Comparison of ENCODE assay signal across 11 cellular contexts in the genomic region with DNA sequence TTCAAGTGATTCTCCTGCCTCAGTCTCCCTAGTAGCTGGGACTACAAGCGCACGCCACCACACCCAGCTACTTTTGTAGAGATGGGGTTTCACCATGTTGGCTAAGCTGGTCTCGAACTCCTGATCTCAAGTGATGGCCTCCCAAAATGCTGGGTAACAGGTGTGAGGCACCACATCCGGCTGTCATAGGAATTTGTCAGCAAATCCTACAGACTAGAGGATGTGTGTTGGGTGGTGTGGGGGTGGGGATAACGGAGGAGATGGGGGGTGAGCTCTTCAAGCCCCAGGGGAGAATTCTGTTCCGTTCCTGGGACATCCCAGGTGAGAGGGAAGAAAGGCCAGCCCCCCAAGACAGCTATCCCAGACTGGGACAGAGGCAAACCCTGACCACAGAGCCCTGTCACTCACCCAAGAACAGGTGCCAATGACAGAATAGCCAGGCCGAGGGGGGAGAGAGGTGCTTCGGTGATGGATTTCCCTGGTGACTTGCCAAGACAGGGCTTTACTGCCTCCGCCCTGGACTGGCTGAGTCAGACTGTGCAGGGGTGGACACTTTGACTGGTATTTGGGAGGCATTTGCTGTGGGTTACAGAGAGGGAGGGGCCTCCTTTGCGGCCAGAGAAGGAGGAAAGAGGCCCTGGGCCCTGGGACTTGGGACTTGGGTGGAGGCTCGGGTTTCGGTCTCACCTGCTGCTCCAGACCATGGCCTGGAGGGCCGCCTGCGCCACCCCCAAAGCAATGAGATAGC. TPM values are rescaled to one million over a fixed set of nuclear protein-coding genes. Genes with fewer than 3 reads are reported as not detected.
A peak's percentile ranks its signal among the peaks of the same experiment; 100 is the strongest.
DNase-seq lines count a peak whose midpoint lies in the region; ATAC-seq, FAIRE-seq and TF ChIP-seq lines count a peak whose summit lies in the region.
"Had no signal": no experiment of that assay in that cellular context is flagged by ENCODE, and none has a peak within 500 bp of the region (broad histone marks: within the 10 kb centered on the region; RNA-seq: fewer than 3 reads in every experiment).

No MANE protein-coding gene starts in this region.

- peaks cover 8% of the 10 kb centered on the region for H3K9me3 Mint-ChIP-seq in astrocyte (ENCODE audit: unreplicated experiment)

- TF ChIP-seq CTCF in astrocyte (IDR thresholded peaks at IDR 0.05; ENCODE audit: insufficient read depth, low read depth, low read length) (no peak), mucosa of descending colon (IDR thresholded peaks at IDR 0.05) (no peak)

- peaks cover 8% of the 10 kb centered on the region for H3K4me1 Mint-ChIP-seq in astrocyte (ENCODE audit: low read depth, unreplicated experiment)

- H3K27me3 ChIP-seq in astrocyte (ENCODE audit: insufficient read depth, low read length) = peaks cover 27% of the 10 kb centered on the region
- H3K27me3 ChIP-seq: testis had no signal

- H3K4me3 Mint-ChIP-seq in astrocyte (ENCODE audit: unreplicated experiment) = no peak overlapping the region
- H3K4me3 Mint-ChIP-seq: activated naive CD8-positive, alpha-beta T cell had no signal

- no peak for FAIRE-seq in astrocyte (lab: Jason Lieb, UNC)

- peaks cover 68% of the 10 kb centered on the region for H3K27me3 Mint-ChIP-seq in astrocyte (ENCODE audit: low read depth, unreplicated experiment)

- H3K4me3 ChIP-seq in astrocyte (ENCODE audit: insufficient read depth, low read depth, low read length) = no peak overlapping the region
- H3K4me3 ChIP-seq in mucosa of descending colon = no peak overlapping the region
- H3K4me3 ChIP-seq: testis had no signal

- no peaks in the 10 kb centered on the region for H3K79me2 ChIP-seq in astrocyte (ENCODE audit: insufficient read depth, low read length)

- H3K36me3 Mint-ChIP-seq in astrocyte (ENCODE audit: low read depth, unreplicated experiment) = no peaks in the 10 kb centered on the region

- H2AFZ ChIP-seq in astrocyte (ENCODE audit: low read depth, low read length) = no peak overlapping the region

- no peak overlapping the region for H3K9ac ChIP-seq in astrocyte (ENCODE audit: low read length)

- H3K27ac Mint-ChIP-seq in astrocyte (ENCODE audit: unreplicated experiment) = no peak overlapping the region
- H3K27ac Mint-ChIP-seq: activated naive CD8-positive, alpha-beta T cell; H9 had no signal

- ATAC-seq in mucosa of descending colon = peak; percentile 74
- no peak for ATAC-seq in GM21447 (IDR thresholded peaks at IDR 0.05; ENCODE audit: unreplicated experiment)
- ATAC-seq in GM19395 (IDR thresholded peaks at IDR 0.05; ENCODE audit: unreplicated experiment) = no peak

- H3K4me1 ChIP-seq in astrocyte (ENCODE audit: insufficient read depth, low read length) = no peaks in the 10 kb centered on the region
- H3K4me1 ChIP-seq in mucosa of descending colon (ENCODE audit: low read depth) = peaks cover 15% of the 10 kb centered on the region

- DNase-seq in COLO829 (ENCODE audit: low spot score) = peak; percentile 42
- peak in 65 of 76 experiments; percentile 8 to 88 (median 59) for DNase-seq in HUDEP-2 (lab: John Stamatoyannopoulos, UW; ENCODE audit: unreplicated experiment in 76 of 76)
- DNase-seq in astrocyte (ENCODE audit: low read depth) = peak; percentile 66
- peak; percentile 80 to 82 (median 81) for DNase-seq in mucosa of descending colon
- no peak for DNase-seq in GF-D8 (lab: John Stamatoyannopoulos, UW)
- no peak for DNase-seq in NCI-H1436 (lab: John Stamatoyannopoulos, UW)
- DNase-seq: H9, testis had no signal

- H3K36me3 ChIP-seq in astrocyte (ENCODE audit: insufficient read depth, low read length) (no peaks in the 10 kb centered on the region), mucosa of descending colon (ENCODE audit: low read depth) (no peaks in the 10 kb centered on the region)

- H3K9me3 ChIP-seq in astrocyte (ENCODE audit: insufficient read depth, low read depth, low read length) (no peaks in the 10 kb centered on the region), mucosa of descending colon (no peaks in the 10 kb centered on the region)
- H3K9me3 ChIP-seq: testis had no signal

- H3K27ac ChIP-seq in astrocyte (ENCODE audit: low read depth, low read length) = no peak overlapping the region
- H3K27ac ChIP-seq: testis had no signal

- H3K4me2 ChIP-seq in astrocyte (ENCODE audit: low read length) = no peak overlapping the region

- intact Hi-C loops in mucosa of descending colon (cut with DNase I, micrococcal nuclease) = no loop called here

- no peaks in the 10 kb centered on the region for H4K20me1 ChIP-seq in astrocyte (ENCODE audit: insufficient read depth, low read length)

RNA-seq across cellular contexts. Expression of a gene that starts 4.7 kb away (rescaled TPM):
- total RNA-seq in astrocyte (7.6 and 9.2 TPM in 2 replicates), mucosa of descending colon (10 to 100 TPM; 20.7 to 79.6 (median 36.0) TPM)

RNA-seq across cellular contexts. Expression of a gene that starts 8.0 kb away (rescaled TPM):
- 18.8 and 22.6 TPM in 2 replicates for total RNA-seq in astrocyte
- 10 to 100 TPM; 46.1 to 59.5 (median 55.0) TPM for total RNA-seq in mucosa of descending colon

RNA-seq across cellular contexts. Expression of a gene that starts 32.9 kb away (rescaled TPM):
- total RNA-seq in astrocyte = 0.36 and 0.48 TPM in 2 replicates
- 1 to 10 TPM in 1 of 3 donors, under 1 TPM in 2; 0.22 to 1.4 (median 0.32) TPM for total RNA-seq in mucosa of descending colon

RNA-seq across cellular contexts. Expression of a gene that starts 46.5 kb away (rescaled TPM):
- total RNA-seq in astrocyte = 79.7 and 86.2 TPM in 2 replicates
- 100 to 1,000 TPM in 2 of 3 donors, 10 to 100 TPM in 1; 99.8 to 236 (median 112) TPM for total RNA-seq in mucosa of descending colon

Comparison
In these comparisons a context has a peak if more than half of its experiments do, and no peak if none do; other contexts are left out.
1. DNase-seq: peak in COLO829 (single experiment), HUDEP-2 (65 of 76), astrocyte (single experiment) and mucosa of descending colon (3 of 3); none in GF-D8 (single experiment) and NCI-H1436 (single experiment).